ENCODE assay signal across 8 cellular contexts in the genomic region with DNA sequence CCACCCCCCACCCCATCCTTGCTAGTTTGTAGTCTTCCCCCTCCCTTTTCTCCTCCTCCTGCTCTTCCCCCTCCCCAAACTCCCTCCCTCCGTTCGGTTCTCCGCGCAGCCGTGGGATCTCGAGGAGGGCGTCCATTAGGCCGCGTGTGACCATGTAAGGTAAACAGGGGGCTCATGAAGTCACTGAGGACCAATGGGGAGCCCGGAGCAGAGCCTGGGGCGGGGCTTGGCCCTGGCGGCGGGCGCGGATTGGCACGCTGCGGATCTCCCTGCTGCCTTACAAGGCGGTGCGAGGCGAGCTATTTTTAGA. TPM values are rescaled to one million over a fixed set of nuclear protein-coding genes. Genes with fewer than 3 reads are reported as not detected.
DNase-seq lines count a peak whose midpoint lies in the region; ATAC-seq, FAIRE-seq and TF ChIP-seq lines count a peak whose summit lies in the region.

No MANE protein-coding gene starts in this region.

- no peaks in the 10 kb centered on the region for H3K36me3 ChIP-seq in ascending aorta
- no peaks in the 10 kb centered on the region for H3K36me3 ChIP-seq in upper lobe of left lung

- FAIRE-seq in GM12892 (lab: Jason Lieb, UNC): peak; percentile 93

- H3K9me3 ChIP-seq in ascending aorta (no peaks in the 10 kb centered on the region), upper lobe of left lung (no peaks in the 10 kb centered on the region)

- DNase-seq in GM12892 (ENCODE audit: insufficient read length): peak; percentile 85
- peak; percentile 79 for DNase-seq in NCI-H146 treated with DMSO at 0.1 percent for 48 hours (lab: John Stamatoyannopoulos, UW; ENCODE audit: unreplicated experiment)
- peak; percentile 92 for DNase-seq in T-helper 22 cell (ENCODE audit: low read depth)
- DNase-seq in ascending aorta (ENCODE audit: low spot score in 2 of 2): peak; percentile 99 to 100
- DNase-seq in left ventricle myocardium superior: peak; percentile 99
- DNase-seq in posterior vena cava (ENCODE audit: low spot score): peak; percentile 100
- peak; percentile 99 to 100 for DNase-seq in upper lobe of left lung

- H3K4me3 ChIP-seq in ascending aorta: peak overlapping the region; percentile 79 to 95
- H3K4me3 ChIP-seq in upper lobe of left lung: peak overlapping the region in 3 of 4 donors; percentile 59 to 66 (median 66)

- H3K27me3 ChIP-seq in ascending aorta (no peaks in the 10 kb centered on the region), upper lobe of left lung (no peaks in the 10 kb centered on the region)

- peak; percentile 93 for ATAC-seq in HG02870 (IDR thresholded peaks at IDR 0.05; ENCODE audit: unreplicated experiment)
- ATAC-seq in left ventricle myocardium superior: peak; percentile 89
- ATAC-seq in upper lobe of left lung (ENCODE audit: low FRiP score in 2 of 2): peak; percentile 94 to 98

- WGBS in upper lobe of left lung, 2 donors: 0 to 1% methylated on average over 11 to 20 of the region's 20 CpGs

- TF ChIP-seq CTCF in ascending aorta (IDR thresholded peaks at IDR 0.05) (no peak), upper lobe of left lung (IDR thresholded peaks at IDR 0.05) (no peak)

- H3K4me1 ChIP-seq in ascending aorta (peaks cover 6 to 16% of the 10 kb centered on the region in 2 donors), upper lobe of left lung (peaks cover 31 to 33% (median 32%) of the 10 kb centered on the region in 4 donors)

- peak in 2 of 4 donors; percentile 45 to 51 for TF ChIP-seq EP300 in upper lobe of left lung (IDR thresholded peaks at IDR 0.05)

- TF ChIP-seq POLR2A in GM12892 (IDR thresholded peaks at IDR 0.05; ENCODE audit: low read depth, low read length): no peak
- TF ChIP-seq POLR2A in upper lobe of left lung (IDR thresholded peaks at IDR 0.05): no peak

- H3K27ac ChIP-seq in ascending aorta (peak overlapping the region; percentile 100), upper lobe of left lung (peak overlapping the region; percentile 100)

- intact Hi-C loops in ascending aorta (cut with DNase I): loop anchor here (1.0 to 5.0 kb wide), 9 partner anchors 32 to 546 kb away; partner anchors contain the start of genes CCNYL1 and CREB1
- intact Hi-C loops in left ventricle myocardium superior (cut with micrococcal nuclease): no loop called here
- intact Hi-C loops in posterior vena cava (cut with DNase I): loop anchor here in 1 of 2 donors (5.0 to 10.0 kb wide), 4 partner anchors 89 to 361 kb away; no protein-coding TSS in a partner anchor

RNA-seq across cellular contexts. Expression of gene KLF7, which starts 0.2 kb away (rescaled TPM):
- 13.5 TPM for polyA plus RNA-seq in GM12892 (2012; ENCODE audit: missing spikeins)
- total RNA-seq in ascending aorta: 17.0 TPM
- 22.2 TPM for total RNA-seq in left ventricle myocardium superior
- total RNA-seq in posterior vena cava: 10 to 100 TPM; 64.2 to 64.5 TPM
- 10 to 100 TPM; 15.4 to 50.5 (median 22.4) TPM for total RNA-seq in upper lobe of left lung

Comparison
In these comparisons a context has a peak if more than half of its experiments do, and no peak if none do; other contexts are left out.
1. Peak in every context shown above with its lines: DNase-seq, ATAC-seq, H3K4me3 ChIP-seq and H3K27ac ChIP-seq.